In genomic region chr16:74903095-74903494, GRCh38 we compare ENCODE assay signal across 28 cellular contexts.
"Had no signal": no experiment of that assay in that cellular context is flagged by ENCODE, and none has a peak within 500 bp of the region (broad histone marks: within the 10 kb centered on the region; RNA-seq: fewer than 3 reads in every experiment).

No MANE protein-coding gene starts in this region.

- H3K4me1 ChIP-seq: ascending aorta, Peyer's patch had no signal

- H3K4me3 ChIP-seq: ascending aorta, Peyer's patch had no signal

- H3K9me3 ChIP-seq: ascending aorta, Peyer's patch had no signal

- H3K27ac Mint-ChIP-seq: activated B cell treated with CpG ODN at 0.5 μM for 24 hours; activated CD4-positive, alpha-beta T cell treated with anti-CD3 and anti-CD28 coated beads, Interleukin-2, amount 10 ng/mL, durations not matched to agents 24 days and 14 days; activated CD8-positive, alpha-beta memory T cell treated with anti-CD3 and anti-CD28 coated beads, Interleukin-2, amount 10 ng/mL, durations not matched to agents 7 days and 5 days; activated T-cell treated with anti-CD3 and anti-CD28 coated beads, Interleukin-2, amount 50 U/mL, for 24 hours; activated T-helper 1 cell treated with anti-CD3 and anti-CD28 coated beads, Interleukin-12 subunit alpha, Interleukin-12 subunit beta, Interleukin-2, Interleukin-4 antibody, amounts not matched to agents 30 ng/mL and 10 ng/mL and 1 ng/mL, durations not matched to agents 14 hours and 24 hours and 36 hours; T-cell had no signal

- H3K4me3 Mint-ChIP-seq: activated B cell treated with CpG ODN at 0.5 μM for 24 hours; activated CD4-positive, alpha-beta T cell treated with anti-CD3 and anti-CD28 coated beads, Interleukin-2, amount 10 ng/mL, durations not matched to agents 24 days and 14 days; activated CD8-positive, alpha-beta memory T cell treated with anti-CD3 and anti-CD28 coated beads, Interleukin-2, amount 10 ng/mL, durations not matched to agents 7 days and 5 days; activated naive CD4-positive, alpha-beta T cell treated with anti-CD3 and anti-CD28 coated beads, Interleukin-2, amount 50 U/mL, for 24 hours; activated T-cell treated with anti-CD3 and anti-CD28 coated beads, Interleukin-2, amount 50 U/mL, for 24 hours; activated T-helper 1 cell treated with anti-CD3 and anti-CD28 coated beads, Interleukin-12 subunit alpha, Interleukin-12 subunit beta, Interleukin-2, Interleukin-4 antibody, amounts not matched to agents 30 ng/mL and 10 ng/mL and 1 ng/mL, durations not matched to agents 14 hours and 24 hours and 36 hours; brain; T-cell had no signal

- H3K27me3 ChIP-seq: ascending aorta, Peyer's patch had no signal

- H3K27ac ChIP-seq: ascending aorta, Peyer's patch, RWPE1 had no signal

- H3K27me3 Mint-ChIP-seq: activated B cell treated with CpG ODN at 0.5 μM for 24 hours; activated CD4-positive, alpha-beta T cell treated with anti-CD3 and anti-CD28 coated beads, Interleukin-2, amount 10 ng/mL, durations not matched to agents 24 days and 14 days; activated CD8-positive, alpha-beta memory T cell treated with anti-CD3 and anti-CD28 coated beads, Interleukin-2, amount 10 ng/mL, durations not matched to agents 7 days and 5 days; activated naive CD4-positive, alpha-beta T cell treated with anti-CD3 and anti-CD28 coated beads, Interleukin-2, amount 50 U/mL, for 24 hours; activated T-cell treated with anti-CD3 and anti-CD28 coated beads, Interleukin-2, amount 50 U/mL, for 24 hours; brain; T-cell had no signal

- H3K9me3 Mint-ChIP-seq: activated CD4-positive, alpha-beta T cell treated with anti-CD3 and anti-CD28 coated beads, Interleukin-2, amount 10 ng/mL, durations not matched to agents 24 days and 14 days; activated T-cell treated with anti-CD3 and anti-CD28 coated beads, Interleukin-2, amount 50 U/mL, for 24 hours had no signal

- ATAC-seq: activated CD8-positive, alpha-beta memory T cell treated with anti-CD3 and anti-CD28 coated beads, Interleukin-2, amount 10 ng/mL, durations not matched to agents 7 days and 5 days; T-cell had no signal

- H3K4me1 Mint-ChIP-seq: activated B cell treated with CpG ODN at 0.5 μM for 24 hours; activated CD4-positive, alpha-beta T cell treated with anti-CD3 and anti-CD28 coated beads, Interleukin-2, amount 10 ng/mL, durations not matched to agents 24 days and 14 days; activated CD8-positive, alpha-beta memory T cell treated with anti-CD3 and anti-CD28 coated beads, Interleukin-2, amount 10 ng/mL, durations not matched to agents 7 days and 5 days; activated naive CD4-positive, alpha-beta T cell treated with anti-CD3 and anti-CD28 coated beads, Interleukin-2, amount 50 U/mL, for 24 hours; brain; T-cell had no signal

- DNase-seq: activated B cell treated with CpG ODN at 0.5 μM for 24 hours; activated CD4-positive, alpha-beta T cell treated with anti-CD3 and anti-CD28 coated beads for 1 hour; activated CD4-positive, alpha-beta T cell treated with anti-CD3 and anti-CD28 coated beads, Interleukin-2, amount 10 ng/mL, durations not matched to agents 24 days and 14 days; activated CD4-positive, alpha-beta T cell treated with anti-CD3 and anti-CD28 coated beads, Interleukin-2, amount 50 U/mL, for 48 hours; activated CD8-positive, alpha-beta memory T cell treated with anti-CD3 and anti-CD28 coated beads, Interleukin-2, amount 10 ng/mL, durations not matched to agents 7 days and 5 days; activated effector memory CD4-positive, alpha-beta T cell treated with Interleukin-2 at 50 U/mL for 16 hours; activated naive CD4-positive, alpha-beta T cell; activated T-cell treated with anti-CD3 and anti-CD28 coated beads, Interleukin-2, amount 50 U/mL, for 24 hours; amniotic stem cell; Kasumi-1; KBM-7; NCI-H1048; NCI-H2029; NCI-H2107; NCI-H2171 treated with DMSO at 0.1 percent for 48 hours; NCI-H226; NCI-H526 treated with DMSO at 0.1 percent for 48 hours; NCI-H82; Peyer's patch; SHP77 treated with DMSO at 0.1 percent for 48 hours; T-cell; T-helper 2 cell; T1000 had no signal
